Comparison of ENCODE assay signal across 19 cellular contexts in genomic region chrX:123358457-123358856, GRCh38.
"Had no signal": no experiment of that assay in that cellular context is flagged by ENCODE, and none has a peak within 500 bp of the region (broad histone marks: within the 10 kb centered on the region; RNA-seq: fewer than 3 reads in every experiment).

No MANE protein-coding gene starts in this region.

- H3K27ac ChIP-seq: esophagus squamous epithelium, gastroesophageal sphincter, parathyroid adenoma, psoas muscle, sigmoid colon, skin epidermis, stomach, thoracic aorta, transverse colon had no signal

- H3K27me3 ChIP-seq: esophagus squamous epithelium, gastroesophageal sphincter, sigmoid colon, stomach, transverse colon had no signal

- H3K9ac ChIP-seq: parathyroid adenoma had no signal

- H3K4me3 ChIP-seq: esophagus squamous epithelium, gastroesophageal sphincter, psoas muscle, sigmoid colon, skin epidermis, stomach, thoracic aorta, transverse colon had no signal

- H3K79me2 ChIP-seq: parathyroid adenoma had no signal

- H2AFZ ChIP-seq: parathyroid adenoma had no signal

- H3K4me1 ChIP-seq: esophagus squamous epithelium, gastroesophageal sphincter, psoas muscle, sigmoid colon, stomach, transverse colon had no signal

- H3K36me3 ChIP-seq: esophagus squamous epithelium, gastroesophageal sphincter, sigmoid colon, stomach, thoracic aorta, transverse colon had no signal

- ATAC-seq: gastroesophageal sphincter; left lobe of liver; naive thymus-derived CD4-positive, alpha-beta T cell; psoas muscle had no signal

- H3K9me3 ChIP-seq: esophagus squamous epithelium, gastroesophageal sphincter, psoas muscle, sigmoid colon, stomach, thoracic aorta, transverse colon had no signal

- DNase-seq: esophagus squamous epithelium; foreskin fibroblast; glutamatergic neuron; islet precursor cell; mammary epithelial cell; naive thymus-derived CD4-positive, alpha-beta T cell; nephron progenitor cell; psoas muscle; sigmoid colon; stimulated activated CD4-positive, alpha-beta T cell treated with anti-CD3 and anti-CD28 coated beads, Interleukin-2, amount 100 ng/mL, for 24 hours; stimulated activated naive CD4-positive, alpha-beta T cell; stomach; substantia nigra; transverse colon had no signal
